ENCODE assay signal across 6 cellular contexts in the genomic region with DNA sequence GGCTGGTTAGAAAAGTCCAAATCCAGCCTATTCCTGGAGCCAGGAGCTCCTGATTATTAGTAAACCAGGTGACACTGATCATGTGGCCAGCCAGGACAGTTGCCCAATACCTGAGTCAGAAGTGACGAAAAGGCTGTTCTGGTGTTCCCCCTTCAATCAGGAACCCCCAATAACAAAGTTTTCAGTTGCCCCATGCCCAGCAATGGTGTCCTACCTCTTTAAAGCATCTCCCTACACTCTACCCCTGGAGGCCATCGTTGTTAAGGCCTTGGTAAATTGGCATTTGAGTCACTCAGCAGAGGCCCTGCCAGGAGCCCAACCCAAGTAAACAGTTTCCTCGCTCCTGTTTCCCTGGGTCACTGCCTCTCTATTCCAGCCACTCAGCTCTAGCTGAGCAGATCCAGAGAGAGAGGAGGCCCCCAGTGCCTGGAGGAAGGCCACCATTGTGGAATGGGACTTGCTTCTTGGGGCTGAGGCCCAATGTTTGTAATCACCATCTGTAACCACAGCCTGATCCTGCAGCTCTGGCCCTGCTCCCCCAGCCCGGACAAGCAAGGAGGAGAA. TPM values are rescaled to one million over a fixed set of nuclear protein-coding genes. Genes with fewer than 3 reads are reported as not detected.
DNase-seq lines count a peak whose midpoint lies in the region; ATAC-seq and TF ChIP-seq lines count a peak whose summit lies in the region.

No MANE protein-coding gene starts in this region.

- peaks cover 52% of the 10 kb centered on the region for H3K36me3 Mint-ChIP-seq in activated CD4-positive, alpha-beta T cell treated with anti-CD3 and anti-CD28 coated beads, Interleukin-2, amount 10 ng/mL, durations not matched to agents 7 days and 5 days (ENCODE audit: low read depth)

- POLR2A ChIA-PET in activated CD4-positive, alpha-beta T cell treated with anti-CD3 and anti-CD28 coated beads, Interleukin-2, amount 10 ng/mL, durations not matched to agents 7 days and 5 days (lab: Charles Lee) = interaction anchor here (0.5 kb wide), 2 partner anchors 15 to 559 kb away, joined by 3 read pairs; no protein-coding TSS in a partner anchor

- H3K9me3 Mint-ChIP-seq in activated CD4-positive, alpha-beta T cell treated with anti-CD3 and anti-CD28 coated beads, Interleukin-2, amount 10 ng/mL, durations not matched to agents 7 days and 5 days = no peaks in the 10 kb centered on the region

- H3K27ac ChIP-seq in thoracic aorta = peak overlapping the region; percentile 79 to 82

- CTCF ChIA-PET in activated CD4-positive, alpha-beta T cell treated with anti-CD3 and anti-CD28 coated beads, Interleukin-2, amount 10 ng/mL, durations not matched to agents 7 days and 5 days (lab: Charles Lee) = interaction anchor here (0.7 to 2.0 kb wide), 5 partner anchors 9 to 543 kb away, joined by 3 to 8 read pairs (median 3); partner anchors contain the start of genes ARHGAP1 and ZNF408

- TF ChIP-seq CTCF in thoracic aorta (IDR thresholded peaks at IDR 0.05) = peak; percentile 28

- peaks cover 68% of the 10 kb centered on the region for H3K4me1 Mint-ChIP-seq in activated CD4-positive, alpha-beta T cell treated with anti-CD3 and anti-CD28 coated beads, Interleukin-2, amount 10 ng/mL, durations not matched to agents 7 days and 5 days

- peaks cover 13 to 25% of the 10 kb centered on the region in 2 donors for H3K4me1 ChIP-seq in thoracic aorta (ENCODE audit: control insufficient read depth in 1 of 2, low read depth in 2 of 2)

- peak overlapping the region; percentile 92 for H3K27ac Mint-ChIP-seq in activated CD4-positive, alpha-beta T cell treated with anti-CD3 and anti-CD28 coated beads, Interleukin-2, amount 10 ng/mL, durations not matched to agents 7 days and 5 days

- H3K9me3 ChIP-seq in thoracic aorta = no peaks in the 10 kb centered on the region

- intact Hi-C loops in Right ventricle myocardium superior (cut with DNase I) = no loop called here

- no peaks in the 10 kb centered on the region for H3K27me3 Mint-ChIP-seq in activated CD4-positive, alpha-beta T cell treated with anti-CD3 and anti-CD28 coated beads, Interleukin-2, amount 10 ng/mL, durations not matched to agents 7 days and 5 days

- H3K27me3 ChIP-seq in thoracic aorta (replicated peaks; ENCODE audit: insufficient read depth) = no peaks in the 10 kb centered on the region

- no peak overlapping the region for H3K4me3 Mint-ChIP-seq in activated CD4-positive, alpha-beta T cell treated with anti-CD3 and anti-CD28 coated beads, Interleukin-2, amount 10 ng/mL, durations not matched to agents 7 days and 5 days

- no peak for DNase-seq in activated CD4-positive, alpha-beta T cell treated with anti-CD3 and anti-CD28 coated beads, Interleukin-2, amount 10 ng/mL, durations not matched to agents 7 days and 5 days
- no peak for DNase-seq in activated CD4-positive, alpha-beta T cell treated with anti-CD3 and anti-CD28 coated beads, Interleukin-2, amount 50 U/mL, for 1 hour
- DNase-seq in Right ventricle myocardium superior = peak; percentile 77
- DNase-seq in thoracic aorta (ENCODE audit: low spot score) = no peak
- no peak for DNase-seq in NCI-H524 (lab: John Stamatoyannopoulos, UW)
- DNase-seq in cerebellar cortex (ENCODE audit: low spot score) = no peak

- H3K36me3 ChIP-seq in thoracic aorta = peaks cover 62% of the 10 kb centered on the region

- no peak overlapping the region for H3K4me3 ChIP-seq in thoracic aorta

- ATAC-seq in Right ventricle myocardium superior (ENCODE audit: poor library complexity) (peak; percentile 63), thoracic aorta (ENCODE audit: insufficient number of reproducible peaks, low FRiP score, low read depth) (peak; percentile 56)

RNA-seq across cellular contexts. Expression of gene ARHGAP1, which starts 25.0 kb away (rescaled TPM):
- 10 to 100 TPM; 83.8 to 88.8 TPM for total RNA-seq in activated CD4-positive, alpha-beta T cell treated with anti-CD3 and anti-CD28 coated beads, Interleukin-2, amount 10 ng/mL, durations not matched to agents 7 days and 5 days
- total RNA-seq in Right ventricle myocardium superior (60.9 TPM), thoracic aorta (100 to 1,000 TPM; 106 to 159 TPM)

RNA-seq across cellular contexts. Expression of gene ZNF408, which starts 25.5 kb away (rescaled TPM):
- total RNA-seq in activated CD4-positive, alpha-beta T cell treated with anti-CD3 and anti-CD28 coated beads, Interleukin-2, amount 10 ng/mL, durations not matched to agents 7 days and 5 days = 10 to 100 TPM; 11.7 to 16.3 TPM
- total RNA-seq in Right ventricle myocardium superior (6.6 TPM), thoracic aorta (10 to 100 TPM in 1 of 2 donors, 1 to 10 TPM in 1; 5.9 to 11.9 TPM)

RNA-seq across cellular contexts. Expression of gene F2, which starts 43.6 kb away (rescaled TPM):
- total RNA-seq in activated CD4-positive, alpha-beta T cell treated with anti-CD3 and anti-CD28 coated beads, Interleukin-2, amount 10 ng/mL, durations not matched to agents 7 days and 5 days = under 1 TPM in 1 of 2 experiments, not detected in 1; 0.15 TPM
- 0.11 TPM for total RNA-seq in Right ventricle myocardium superior
- total RNA-seq in thoracic aorta = not detected

RNA-seq across cellular contexts. Expression of gene ATG13, which starts 58.0 kb away (rescaled TPM):
- 10 to 100 TPM; 56.8 to 62.1 TPM for total RNA-seq in activated CD4-positive, alpha-beta T cell treated with anti-CD3 and anti-CD28 coated beads, Interleukin-2, amount 10 ng/mL, durations not matched to agents 7 days and 5 days
- total RNA-seq in Right ventricle myocardium superior = 37.4 TPM
- 100 to 1,000 TPM; 121 to 144 TPM for total RNA-seq in thoracic aorta

RNA-seq across cellular contexts. Expression of gene HARBI1, which starts 58.3 kb away (rescaled TPM):
- total RNA-seq in activated CD4-positive, alpha-beta T cell treated with anti-CD3 and anti-CD28 coated beads, Interleukin-2, amount 10 ng/mL, durations not matched to agents 7 days and 5 days = 1 to 10 TPM; 6.3 to 6.6 TPM
- 1.9 TPM for total RNA-seq in Right ventricle myocardium superior
- total RNA-seq in thoracic aorta = 1 to 10 TPM in 1 of 2 donors, not detected in 1; 1.1 TPM
